20 cellular contexts compared by ENCODE assay signal in genomic region chr1:209603877-209604276, GRCh38. TPM values are rescaled to one million over a fixed set of nuclear protein-coding genes. Genes with fewer than 3 reads are reported as not detected.
DNase-seq lines count a peak whose midpoint lies in the region; ATAC-seq, FAIRE-seq and TF ChIP-seq lines count a peak whose summit lies in the region.
"Had no signal": no experiment of that assay in that cellular context is flagged by ENCODE, and none has a peak within 500 bp of the region (broad histone marks: within the 10 kb centered on the region; RNA-seq: fewer than 3 reads in every experiment).

No MANE protein-coding gene starts in this region.

- no peak for ATAC-seq in activated CD8-positive, alpha-beta memory T cell treated with anti-CD3 and anti-CD28 coated beads, Interleukin-2, amount 10 ng/mL, durations not matched to agents 7 days and 5 days
- no peak for ATAC-seq in GM12878
- no peak for ATAC-seq in GM23338
- ATAC-seq: A549, HCT116 had no signal

- no peak overlapping the region for H3K56ac ChIP-seq in mesendoderm (ENCODE audit: low read length)

- H3K9ac ChIP-seq in GM12878 (ENCODE audit: control insufficient read depth, insufficient read depth, low read length), result no peak overlapping the region
- no peak overlapping the region for H3K9ac ChIP-seq in mesendoderm (ENCODE audit: low read length)

- no peak for TF ChIP-seq RAD21 in GM12878 (IDR thresholded peaks at IDR 0.05; ENCODE audit: insufficient read depth, low read depth, low read length)

- H2BK15ac ChIP-seq in mesendoderm (replicated peaks; ENCODE audit: low read depth), result no peak overlapping the region

- no peaks in the 10 kb centered on the region for H3K36me3 Mint-ChIP-seq in activated CD8-positive, alpha-beta memory T cell treated with anti-CD3 and anti-CD28 coated beads, Interleukin-2, amount 10 ng/mL, durations not matched to agents 7 days and 5 days
- no peaks in the 10 kb centered on the region for H3K36me3 Mint-ChIP-seq in GM23338 (ENCODE audit: low read depth)
- H3K36me3 Mint-ChIP-seq: CD4-positive, alpha-beta memory T cell had no signal

- H4K20me1 ChIP-seq in GM12878 (ENCODE audit: control insufficient read depth, insufficient read depth), result no peaks in the 10 kb centered on the region
- H4K20me1 ChIP-seq in GM23338 (replicated peaks; ENCODE audit: insufficient read depth), result no peaks in the 10 kb centered on the region

- H3K36me3 ChIP-seq in HEK293 (ENCODE audit: control insufficient read depth in 2 of 2, insufficient read depth in 1 of 2, low read length in 2 of 2) (no peaks in the 10 kb centered on the region), GM12878 (ENCODE audit: control insufficient read depth in 2 of 2, insufficient read depth in 2 of 2, low read length in 1 of 2) (no peaks in the 10 kb centered on the region), mesendoderm (ENCODE audit: control insufficient read depth, insufficient read depth, low read length) (no peaks in the 10 kb centered on the region), GM23338 (ENCODE audit: insufficient read depth) (no peaks in the 10 kb centered on the region)

- H3F3A ChIP-seq in GM23338 (replicated peaks; ENCODE audit: low read depth), result no peaks in the 10 kb centered on the region

- TF ChIP-seq EP300 in GM12878 (IDR thresholded peaks at IDR 0.05; ENCODE audit: borderline replicate concordance in 1 of 2, control insufficient read depth in 1 of 2, low read depth in 2 of 2, low read length in 2 of 2), result no peak

- H3K27ac Mint-ChIP-seq in activated CD8-positive, alpha-beta memory T cell treated with anti-CD3 and anti-CD28 coated beads, Interleukin-2, amount 10 ng/mL, durations not matched to agents 7 days and 5 days, result peak overlapping the region; percentile 5
- no peak overlapping the region for H3K27ac Mint-ChIP-seq in GM23338

- H2AFZ ChIP-seq in GM12878 (ENCODE audit: control insufficient read depth, low read depth, low read length) (no peak overlapping the region), GM23338 (no peak overlapping the region)

- no peak overlapping the region for H4K8ac ChIP-seq in mesendoderm (ENCODE audit: low read depth, low read length)

- H3K27me3 ChIP-seq in GM12878 (replicated peaks in 1 of 2; ENCODE audit: control insufficient read depth in 2 of 2, insufficient read depth in 2 of 2, low read length in 1 of 2) (no peaks in the 10 kb centered on the region), mesendoderm (ENCODE audit: insufficient read depth, low read length, poor library complexity) (no peaks in the 10 kb centered on the region), GM23338 (ENCODE audit: insufficient read depth) (no peaks in the 10 kb centered on the region)

- H3K18ac ChIP-seq in mesendoderm (ENCODE audit: low read length), result no peak overlapping the region

- no peak overlapping the region for H3K4ac ChIP-seq in mesendoderm (ENCODE audit: low read depth, low read length)

- H2BK120ac ChIP-seq in mesendoderm (ENCODE audit: low read depth, low read length), result no peak overlapping the region

- H3K4me3 Mint-ChIP-seq in activated CD8-positive, alpha-beta memory T cell treated with anti-CD3 and anti-CD28 coated beads, Interleukin-2, amount 10 ng/mL, durations not matched to agents 7 days and 5 days, result no peak overlapping the region
- no peak overlapping the region for H3K4me3 Mint-ChIP-seq in GM23338
- H3K4me3 Mint-ChIP-seq: CD4-positive, alpha-beta memory T cell had no signal

- WGBS in GM12878 (ENCODE audit: insufficient coverage, insufficient replicate concordance, low lambda C conversion rate, missing lambda C conversion rate), result 74% methylated on average over 5 of the region's 5 CpGs
- WGBS in mesendoderm (ENCODE audit: extremely low coverage, insufficient coverage, low lambda C conversion rate), result no CpG with 5 or more reads among the region's 5 CpGs

- H3K23ac ChIP-seq in mesendoderm (ENCODE audit: low read length), result no peak overlapping the region

- BruUV-seq in GM12878 (replicated peaks; lab: Mats Ljungman, UMichigan), result no TSS peak

- no peak overlapping the region for H2AK5ac ChIP-seq in mesendoderm (ENCODE audit: low read length)

- H3K4me3 ChIP-seq in HEK293 (ENCODE audit: low read depth, low read length) (no peak overlapping the region), GM12878 (no peak overlapping the region), mesendoderm (ENCODE audit: low read length) (no peak overlapping the region), GM23338 (no peak overlapping the region)
- H3K4me3 ChIP-seq: A549 had no signal

- peaks cover 25% of the 10 kb centered on the region for H3K27me3 Mint-ChIP-seq in activated CD8-positive, alpha-beta memory T cell treated with anti-CD3 and anti-CD28 coated beads, Interleukin-2, amount 10 ng/mL, durations not matched to agents 7 days and 5 days
- peaks cover 2% of the 10 kb centered on the region for H3K27me3 Mint-ChIP-seq in GM23338 (ENCODE audit: insufficient read depth, low read depth, poor library complexity)

- CTCF ChIA-PET in activated CD8-positive, alpha-beta memory T cell treated with anti-CD3 and anti-CD28 coated beads, Interleukin-2, amount 10 ng/mL, durations not matched to agents 7 days and 5 days (lab: Charles Lee), result interaction anchor here (1.0 to 1.7 kb wide), 3 partner anchors 15 to 23 kb away, joined by 3 to 4 read pairs (median 4); no protein-coding TSS in a partner anchor
- CTCF ChIA-PET in HEK293 (lab: Yijun Ruan, JAX) (interaction anchor here (0.6 to 1.7 kb wide), 3 partner anchors 34 to 89 kb away, joined by 3 to 4 read pairs (median 4); no protein-coding TSS in a partner anchor), GM12878 (lab: Yijun Ruan, JAX) (interaction anchor here (1.2 to 15.5 kb wide), 7 partner anchors 8 to 144 kb away, joined by 3 to 211 read pairs (median 13); no protein-coding TSS in a partner anchor)

- TF ChIP-seq POLR2A in GM12878 (IDR thresholded peaks at IDR 0.05; ENCODE audit: low read depth, low read length), result no peak

- H3K79me1 ChIP-seq in mesendoderm (ENCODE audit: low read length), result no peaks in the 10 kb centered on the region

- H3K4me1 Mint-ChIP-seq in activated CD8-positive, alpha-beta memory T cell treated with anti-CD3 and anti-CD28 coated beads, Interleukin-2, amount 10 ng/mL, durations not matched to agents 7 days and 5 days, result peaks cover 3% of the 10 kb centered on the region
- no peaks in the 10 kb centered on the region for H3K4me1 Mint-ChIP-seq in GM23338

- H3K9me3 ChIP-seq in HEK293 (ENCODE audit: control insufficient read depth, insufficient read depth, low read depth, low read length) (no peaks in the 10 kb centered on the region), GM12878 (replicated peaks; ENCODE audit: control insufficient read depth, insufficient read depth, low read length) (no peaks in the 10 kb centered on the region)
- H3K9me3 ChIP-seq: A549 had no signal

- POLR2A ChIA-PET in HEK293 (lab: Yijun Ruan, JAX), result no interaction called here
- POLR2A ChIA-PET in GM12878 (lab: Charles Lee), result no interaction called here

- RAD21 ChIA-PET in GM12878 (lab: Charles Lee; ENCODE audit: unreplicated experiment), result interaction anchor here (1.5 to 2.9 kb wide), 4 partner anchors 7 to 165 kb away, joined by 4 to 22 read pairs (median 6); no protein-coding TSS in a partner anchor

- in situ Hi-C loops in GM12878 (cut with MboI), result no loop called here

- no peaks in the 10 kb centered on the region for H3K9me3 Mint-ChIP-seq in activated CD8-positive, alpha-beta memory T cell treated with anti-CD3 and anti-CD28 coated beads, Interleukin-2, amount 10 ng/mL, durations not matched to agents 7 days and 5 days (ENCODE audit: low read depth)
- H3K9me3 Mint-ChIP-seq in GM23338, result no peaks in the 10 kb centered on the region; the same call in 2 of the 3 replicates
- H3K9me3 Mint-ChIP-seq: CD4-positive, alpha-beta memory T cell had no signal

- H3K79me2 ChIP-seq in GM12878 (ENCODE audit: control insufficient read depth, insufficient read depth, low read length) (no peaks in the 10 kb centered on the region), mesendoderm (ENCODE audit: control insufficient read depth, insufficient read depth, low read length) (no peaks in the 10 kb centered on the region), GM23338 (replicated peaks; ENCODE audit: insufficient read depth) (no peaks in the 10 kb centered on the region)

- H3K4me2 ChIP-seq in GM12878 (ENCODE audit: control insufficient read depth, insufficient read depth), result no peak overlapping the region
- H3K4me2 ChIP-seq in mesendoderm (ENCODE audit: low read length), result no peak overlapping the region
- no peak overlapping the region for H3K4me2 ChIP-seq in GM23338
- H3K4me2 ChIP-seq: A549 had no signal

- FAIRE-seq in GM12878 (lab: Jason Lieb, UNC), result no peak
- FAIRE-seq: A549, HTR-8/SVneo had no signal

- H3K9me2 ChIP-seq in GM23338 (ENCODE audit: insufficient read depth), result no peaks in the 10 kb centered on the region

- H3K4me1 ChIP-seq in HEK293 (ENCODE audit: control insufficient read depth, insufficient read depth, low read length) (no peaks in the 10 kb centered on the region), GM12878 (ENCODE audit: control insufficient read depth, insufficient read depth, low read length) (peaks cover 10% of the 10 kb centered on the region), mesendoderm (ENCODE audit: control insufficient read depth, low read depth, low read length) (no peaks in the 10 kb centered on the region), GM23338 (ENCODE audit: insufficient read depth) (no peaks in the 10 kb centered on the region)

- SMC1A ChIA-PET in GM12878 (lab: Charles Lee; ENCODE audit: uncharacterized antibody, unreplicated experiment), result interaction anchor here (0.7 to 2.2 kb wide), 6 partner anchors 31 to 101 kb away, joined by 3 to 6 read pairs (median 3); partner anchors contain the start of genes G0S2 and HSD11B1

- H4K5ac ChIP-seq in mesendoderm (ENCODE audit: low read length), result no peak overlapping the region

- no peak for DNase-seq in activated CD8-positive, alpha-beta memory T cell treated with anti-CD3 and anti-CD28 coated beads, Interleukin-2, amount 10 ng/mL, durations not matched to agents 7 days and 5 days
- no peak for DNase-seq in activated CD8-positive, alpha-beta memory T cell treated with anti-CD3 and anti-CD28 coated beads, Interleukin-2, amount 50 U/mL, for 48 hours
- DNase-seq in GM12878 (ENCODE audit: low read depth, low spot score), result no peak
- peak; percentile 21 for DNase-seq in mesendoderm
- DNase-seq in GM23338 (ENCODE audit: low spot score), result no peak
- DNase-seq in posterior cingulate gyrus, result no peak
- DNase-seq: AML-193; CD4-positive, alpha-beta memory T cell; DMS153; DMS79; GDM1; GOT3; H7 had no signal

- no peak overlapping the region for H2BK5ac ChIP-seq in mesendoderm (ENCODE audit: low read length)

- H3K27ac ChIP-seq in HEK293 (ENCODE audit: extremely low read depth, low read depth, low read length), result no peak overlapping the region
- H3K27ac ChIP-seq in GM12878 (ENCODE audit: control insufficient read depth, insufficient read depth), result no peak overlapping the region
- no peak overlapping the region for H3K27ac ChIP-seq in mesendoderm (ENCODE audit: low read depth, low read length)
- no peak overlapping the region for H3K27ac ChIP-seq in GM23338 (ENCODE audit: low read depth)
- H3K27ac ChIP-seq: 22Rv1, A549, C4-2B had no signal

- TF ChIP-seq CTCF in HEK293 (tag by site-specific recombination; IDR thresholded peaks at IDR 0.05) (no peak), GM12878 (IDR thresholded peaks at IDR 0.05 in 2 of 3, conservative IDR thresholded peaks at IDR 0.05 in 1 of 3; ENCODE audit: control insufficient read depth in 2 of 3, extremely low read depth in 1 of 3, insufficient read depth in 1 of 3, low read depth in 3 of 3, low read length in 3 of 3) (no peak), GM23338 (conservative IDR thresholded peaks at IDR 0.05; ENCODE audit: low read depth in 2 of 2) (no peak)

- intact Hi-C loops in GM12878 (cut with micrococcal nuclease; ENCODE audit: unreplicated experiment), result loop anchor here (2.0 to 10.0 kb wide), 2 partner anchors 23 to 141 kb away; no protein-coding TSS in a partner anchor
- intact Hi-C loops in posterior cingulate gyrus (cut with DNase I), result loop anchor here (2.0 kb wide), 1 partner anchor 23 kb away; no protein-coding TSS in a partner anchor

RNA-seq across cellular contexts. Expression of gene CAMK1G, which starts 20.4 kb away (rescaled TPM):
- total RNA-seq in activated CD8-positive, alpha-beta memory T cell treated with anti-CD3 and anti-CD28 coated beads, Interleukin-2, amount 10 ng/mL, durations not matched to agents 7 days and 5 days, result not detected
- total RNA-seq in GM12878 (2013; cell fraction: nucleolus; rRNA removed), result 0.15 TPM in 1 of 2 replicates, not detected in the other
- total RNA-seq in GM12878 (2014; rRNA removed), result not detected in 2 replicates
- not detected in 2 replicates for total RNA-seq in GM12878 (2014; rRNA removed; fragmentation: Illumina TruSeq; extraction: Trizol)
- not detected in 2 replicates for total RNA-seq in GM12878 (2021)
- polyA plus RNA-seq in GM12878 (2011; ENCODE audit: low read depth), result not detected
- 0.12 and 0.20 TPM in 2 replicates for polyA plus RNA-seq in GM12878 (2011; rRNA removed)
- 0.62 and 0.97 TPM in 2 replicates for polyA plus RNA-seq in GM12878 (2011; cell fraction: cytosol; rRNA removed)
- 0.07 and 0.42 TPM in 2 replicates for polyA plus RNA-seq in GM12878 (2011; cell fraction: nucleus; rRNA removed)
- 0.29 TPM in 1 of 2 replicates, not detected in the other for polyA plus RNA-seq in GM12878 (2012)
- polyA plus RNA-seq in GM12878 (2014; fragmentation: Illumina TruSeq; extraction: Trizol), result not detected in 2 replicates
- not detected for polyA plus RNA-seq in GM12878 (2014; fragmentation: Nextera tagmentation; extraction: Ambion mirVana)
- 0.18 TPM in 1 of 2 replicates, not detected in the other for polyA plus RNA-seq in GM12878 (2014; rRNA removed)
- polyA plus RNA-seq in GM12878 (2016; fragmentation: Nextera tagmentation; extraction: Ambion mirVana), result not detected
- 0.15 and 0.77 TPM in 2 replicates for polyA minus RNA-seq in GM12878 (2011; rRNA and poly(A)+ RNA removed)
- polyA minus RNA-seq in GM12878 (2011; cell fraction: cytosol; rRNA and poly(A)+ RNA removed), result 0.31 TPM in 1 of 2 replicates, not detected in the other
- 0.12 and 0.48 TPM in 2 replicates for polyA minus RNA-seq in GM12878 (2011; cell fraction: nucleus; rRNA and poly(A)+ RNA removed)
- polyA plus RNA-seq in mesendoderm (2013, experiment 1 of 2), result 0.04 TPM
- 0.04 TPM for polyA plus RNA-seq in mesendoderm (2013, experiment 2 of 2)
- total RNA-seq in GM23338 (2014; rRNA removed; shearing (Covaris generic)), result 0.76 and 2.8 TPM in 2 replicates
- 0.09 and 0.32 TPM in 2 replicates for polyA plus RNA-seq in GM23338 (2016; fragmentation: Nextera tagmentation; extraction: Ambion mirVana)
- total RNA-seq: CD4-positive, alpha-beta memory T cell; Daoy had no signal
- polyA plus RNA-seq: CD4-positive, alpha-beta memory T cell had no signal

RNA-seq across cellular contexts. Expression of gene LAMB3, which starts 48.3 kb away (rescaled TPM):
- 1 to 10 TPM; 1.3 to 2.5 TPM for total RNA-seq in activated CD8-positive, alpha-beta memory T cell treated with anti-CD3 and anti-CD28 coated beads, Interleukin-2, amount 10 ng/mL, durations not matched to agents 7 days and 5 days
- 1.8 and 2.5 TPM in 2 replicates for total RNA-seq in GM12878 (2013; cell fraction: nucleolus; rRNA removed)
- 0.11 and 1.2 TPM in 2 replicates for total RNA-seq in GM12878 (2014; rRNA removed)
- 0.09 TPM in 2 replicates for total RNA-seq in GM12878 (2014; rRNA removed; fragmentation: Illumina TruSeq; extraction: Trizol)
- 0.31 and 0.64 TPM in 2 replicates for total RNA-seq in GM12878 (2021)
- 0.14 TPM for polyA plus RNA-seq in GM12878 (2011; ENCODE audit: low read depth)
- polyA plus RNA-seq in GM12878 (2011; rRNA removed), result 0.92 and 1.8 TPM in 2 replicates
- polyA plus RNA-seq in GM12878 (2011; cell fraction: cytosol; rRNA removed), result 2.2 and 2.6 TPM in 2 replicates
- 2.1 and 4.1 TPM in 2 replicates for polyA plus RNA-seq in GM12878 (2011; cell fraction: nucleus; rRNA removed)
- 0.44 and 0.65 TPM in 2 replicates for polyA plus RNA-seq in GM12878 (2012)
- polyA plus RNA-seq in GM12878 (2014; fragmentation: Illumina TruSeq; extraction: Trizol), result 0.04 TPM in 1 of 2 replicates, not detected in the other
- polyA plus RNA-seq in GM12878 (2014; fragmentation: Nextera tagmentation; extraction: Ambion mirVana), result under 1 TPM in 1 of 2 experiments, not detected in 1; 0.04 TPM
- polyA plus RNA-seq in GM12878 (2014; rRNA removed), result 0.10 and 0.25 TPM in 2 replicates
- under 1 TPM; 0.10 to 0.19 TPM for polyA plus RNA-seq in GM12878 (2016; fragmentation: Nextera tagmentation; extraction: Ambion mirVana)
- polyA minus RNA-seq in GM12878 (2011; rRNA and poly(A)+ RNA removed), result 1.6 and 2.9 TPM in 2 replicates
- 2.3 and 2.5 TPM in 2 replicates for polyA minus RNA-seq in GM12878 (2011; cell fraction: cytosol; rRNA and poly(A)+ RNA removed)
- 2.1 and 2.7 TPM in 2 replicates for polyA minus RNA-seq in GM12878 (2011; cell fraction: nucleus; rRNA and poly(A)+ RNA removed)
- polyA plus RNA-seq in mesendoderm (2013, experiment 1 of 2), result 0.79 TPM
- polyA plus RNA-seq in mesendoderm (2013, experiment 2 of 2), result 0.73 TPM
- 0.52 and 0.93 TPM in 2 replicates for total RNA-seq in GM23338 (2014; rRNA removed; shearing (Covaris generic))
- polyA plus RNA-seq in GM23338 (2016; fragmentation: Nextera tagmentation; extraction: Ambion mirVana), result 0.05 and 0.19 TPM in 2 replicates
